ENCODE assay signal across 8 cellular contexts in the genomic region with DNA sequence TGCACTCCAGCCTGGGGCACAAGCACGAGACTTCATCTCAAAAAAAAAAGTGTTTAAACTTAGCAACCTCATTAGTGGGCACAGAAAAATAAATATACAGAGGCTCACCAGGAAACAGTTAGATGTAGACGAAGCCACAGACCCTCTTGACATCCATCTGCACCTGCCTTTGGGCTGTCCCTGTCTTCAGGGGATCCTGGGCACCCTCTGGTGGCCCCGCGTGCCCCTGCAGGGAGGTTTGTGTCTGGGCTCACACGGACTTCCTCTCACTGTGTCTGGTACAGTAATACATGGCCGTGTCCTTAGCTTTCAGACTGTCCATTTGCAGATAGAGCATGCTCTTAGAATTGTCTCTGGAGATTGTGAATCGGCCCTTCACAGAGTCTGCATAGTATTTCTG.
DNase-seq lines count a peak whose midpoint lies in the region; ATAC-seq and TF ChIP-seq lines count a peak whose summit lies in the region.
"Had no signal": no experiment of that assay in that cellular context is flagged by ENCODE, and none has a peak within 500 bp of the region (broad histone marks: within the 10 kb centered on the region; RNA-seq: fewer than 3 reads in every experiment).

No MANE protein-coding gene starts in this region.

- DNase-seq in SHP77 (lab: John Stamatoyannopoulos, UW) (peak; percentile 48 to 59), omental fat pad (ENCODE audit: low spot score) (no peak)
- DNase-seq in activated effector memory CD4-positive, alpha-beta T cell treated with anti-CD3 and anti-CD28 coated beads, Interleukin-2, amount 50 U/mL, for 16 hours = peak; percentile 71
- DNase-seq in stimulated activated CD8-positive, alpha-beta memory T cell treated with anti-CD3 and anti-CD28 coated beads, Interleukin-12 subunit alpha, Interleukin-12 subunit beta, amount 100 ng/mL, for 4 hours (ENCODE audit: low read depth) = peak; percentile 13
- DNase-seq: NCI-H2227 treated with DMSO at 0.1 percent for 48 hours had no signal

- ATAC-seq in GM19351 (IDR thresholded peaks at IDR 0.05; ENCODE audit: unreplicated experiment) = peak; percentile 50
- ATAC-seq in GM19395 (IDR thresholded peaks at IDR 0.05; ENCODE audit: unreplicated experiment) = no peak
- no peak for ATAC-seq in omental fat pad (ENCODE audit: low FRiP score)
- ATAC-seq in GM18858 (IDR thresholded peaks at IDR 0.05; ENCODE audit: unreplicated experiment) = no peak

- TF ChIP-seq CTCF in omental fat pad (IDR thresholded peaks at IDR 0.05) = no peak
